12 cellular contexts compared by ENCODE assay signal in genomic region chr16:3467920-3468319, GRCh38. TPM values are rescaled to one million over a fixed set of nuclear protein-coding genes. Genes with fewer than 3 reads are reported as not detected.
DNase-seq lines count a peak whose midpoint lies in the region; ATAC-seq and TF ChIP-seq lines count a peak whose summit lies in the region.
"Had no signal": no experiment of that assay in that cellular context is flagged by ENCODE, and none has a peak within 500 bp of the region (broad histone marks: within the 10 kb centered on the region; RNA-seq: fewer than 3 reads in every experiment).

No MANE protein-coding gene starts in this region.

- H3K4me1 ChIP-seq in adipocyte (ENCODE audit: control insufficient read depth, insufficient read depth, low read length) (peaks cover 4% of the 10 kb centered on the region), iPS-18a (ENCODE audit: control insufficient read depth, low read depth, low read length) (peaks cover 6% of the 10 kb centered on the region)

- H3K27me3 ChIP-seq in adipocyte (replicated peaks; ENCODE audit: control insufficient read depth, insufficient read depth, low read length): no peaks in the 10 kb centered on the region
- H3K27me3 ChIP-seq in iPS-18a (ENCODE audit: control insufficient read depth, insufficient read depth, low read length): no peaks in the 10 kb centered on the region

- intact Hi-C loops in activated T-helper 1 cell treated with anti-CD3 and anti-CD28 coated beads, Interleukin-12 subunit alpha, Interleukin-12 subunit beta, Interleukin-2, Interleukin-4 antibody, amounts not matched to agents 30 ng/mL and 10 ng/mL and 1 ng/mL, durations not matched to agents 14 hours and 24 hours and 36 hours (cut with micrococcal nuclease): no loop called here

- H3K27me3 Mint-ChIP-seq in HFFc6 (ENCODE audit: insufficient read depth): peaks cover 2% of the 10 kb centered on the region; the same call in 1 of the 2 replicates
- H3K27me3 Mint-ChIP-seq in activated T-helper 1 cell treated with anti-CD3 and anti-CD28 coated beads, Interleukin-12 subunit alpha, Interleukin-12 subunit beta, Interleukin-2, Interleukin-4 antibody, amounts not matched to agents 30 ng/mL and 10 ng/mL and 1 ng/mL, durations not matched to agents 14 hours and 24 hours and 36 hours (ENCODE audit: insufficient read depth): no peaks in the 10 kb centered on the region

- ATAC-seq in HG03135 (IDR thresholded peaks at IDR 0.05; ENCODE audit: unreplicated experiment): no peak

- DNase-seq in CD1c-positive myeloid dendritic cell (ENCODE audit: extremely low spot score) (peak; percentile 40), HFFc6 (peak; percentile 32), adipocyte (ENCODE audit: low read depth) (peak; percentile 9), NCI-H748 treated with DMSO at 0.1 percent for 48 hours (lab: John Stamatoyannopoulos, UW) (no peak), NCI-H774 (lab: John Stamatoyannopoulos, UW) (no peak)
- DNase-seq in activated T-helper 1 cell treated with anti-CD3 and anti-CD28 coated beads, Interleukin-12 subunit alpha, Interleukin-12 subunit beta, Interleukin-2, Interleukin-4 antibody, amounts not matched to agents 30 ng/mL and 10 ng/mL and 1 ng/mL, durations not matched to agents 14 hours and 24 hours and 36 hours (ENCODE audit: low spot score): no peak
- DNase-seq: foreskin melanocyte, NCI-H510A had no signal

- no peaks in the 10 kb centered on the region for H3K9me3 ChIP-seq in adipocyte (ENCODE audit: control insufficient read depth, low read length)
- no peaks in the 10 kb centered on the region for H3K9me3 ChIP-seq in iPS-18a (ENCODE audit: control insufficient read depth, low read depth, low read length)

- no peak for TF ChIP-seq CTCF in HFFc6 (IDR thresholded peaks at IDR 0.05)

- H3K4me3 ChIP-seq in adipocyte (ENCODE audit: low read length): no peak overlapping the region
- H3K4me3 ChIP-seq in iPS-18a (ENCODE audit: low read length): peak overlapping the region; percentile 21

- H3K9ac ChIP-seq in adipocyte (ENCODE audit: low read length) (no peak overlapping the region), iPS-18a (ENCODE audit: low read length) (no peak overlapping the region)

- H3K4me3 Mint-ChIP-seq in HFFc6: no peak overlapping the region
- H3K4me3 Mint-ChIP-seq in activated T-helper 1 cell treated with anti-CD3 and anti-CD28 coated beads, Interleukin-12 subunit alpha, Interleukin-12 subunit beta, Interleukin-2, Interleukin-4 antibody, amounts not matched to agents 30 ng/mL and 10 ng/mL and 1 ng/mL, durations not matched to agents 14 hours and 24 hours and 36 hours: no peak overlapping the region

- H3K36me3 ChIP-seq in adipocyte (ENCODE audit: control insufficient read depth, insufficient read depth, low read length, severe bottlenecking): peaks cover 12% of the 10 kb centered on the region
- peaks cover 7% of the 10 kb centered on the region for H3K36me3 ChIP-seq in iPS-18a (ENCODE audit: control insufficient read depth, low read depth, low read length)

- H3K4me1 Mint-ChIP-seq in HFFc6 (ENCODE audit: low read depth): peaks cover 28% of the 10 kb centered on the region
- H3K4me1 Mint-ChIP-seq in activated T-helper 1 cell treated with anti-CD3 and anti-CD28 coated beads, Interleukin-12 subunit alpha, Interleukin-12 subunit beta, Interleukin-2, Interleukin-4 antibody, amounts not matched to agents 30 ng/mL and 10 ng/mL and 1 ng/mL, durations not matched to agents 14 hours and 24 hours and 36 hours (ENCODE audit: low read depth): peaks cover 19% of the 10 kb centered on the region

- peak overlapping the region; percentile 8; the same call in 1 of the 2 replicates for H3K27ac Mint-ChIP-seq in HFFc6
- no peak overlapping the region for H3K27ac Mint-ChIP-seq in activated T-helper 1 cell treated with anti-CD3 and anti-CD28 coated beads, Interleukin-12 subunit alpha, Interleukin-12 subunit beta, Interleukin-2, Interleukin-4 antibody, amounts not matched to agents 30 ng/mL and 10 ng/mL and 1 ng/mL, durations not matched to agents 14 hours and 24 hours and 36 hours

- no peak overlapping the region for H3K27ac ChIP-seq in iPS-18a (ENCODE audit: low read length)

- H3K9me3 Mint-ChIP-seq in HFFc6: no peaks in the 10 kb centered on the region
- no peaks in the 10 kb centered on the region for H3K9me3 Mint-ChIP-seq in activated T-helper 1 cell treated with anti-CD3 and anti-CD28 coated beads, Interleukin-12 subunit alpha, Interleukin-12 subunit beta, Interleukin-2, Interleukin-4 antibody, amounts not matched to agents 30 ng/mL and 10 ng/mL and 1 ng/mL, durations not matched to agents 14 hours and 24 hours and 36 hours

- peaks cover 21% of the 10 kb centered on the region for H3K36me3 Mint-ChIP-seq in HFFc6 (ENCODE audit: low read depth)
- peaks cover 6% of the 10 kb centered on the region for H3K36me3 Mint-ChIP-seq in activated T-helper 1 cell treated with anti-CD3 and anti-CD28 coated beads, Interleukin-12 subunit alpha, Interleukin-12 subunit beta, Interleukin-2, Interleukin-4 antibody, amounts not matched to agents 30 ng/mL and 10 ng/mL and 1 ng/mL, durations not matched to agents 14 hours and 24 hours and 36 hours (ENCODE audit: low read depth)

RNA-seq across cellular contexts. Expression of gene NAA60, which starts 24.4 kb away (rescaled TPM):
- total RNA-seq in HFFc6 (2021; fragmentation: NEBNext Ultra II Directional; extraction: Animal tissue kit (Norgen Biotek cat#: 25700)): 10 to 100 TPM; 30.7 to 44.6 (median 34.6) TPM
- 35.4 and 38.3 TPM in 2 replicates for total RNA-seq in activated T-helper 1 cell treated with anti-CD3 and anti-CD28 coated beads, Interleukin-12 subunit alpha, Interleukin-12 subunit beta, Interleukin-2, Interleukin-4 antibody, amounts not matched to agents 30 ng/mL and 10 ng/mL and 1 ng/mL, durations not matched to agents 14 hours and 24 hours and 36 hours

RNA-seq across cellular contexts. Expression of gene ZNF597, which starts 24.6 kb away (rescaled TPM):
- 1 to 10 TPM; 1.6 to 2.3 (median 1.8) TPM for total RNA-seq in HFFc6 (2021; fragmentation: NEBNext Ultra II Directional; extraction: Animal tissue kit (Norgen Biotek cat#: 25700))
- 2.6 TPM in 2 replicates for total RNA-seq in activated T-helper 1 cell treated with anti-CD3 and anti-CD28 coated beads, Interleukin-12 subunit alpha, Interleukin-12 subunit beta, Interleukin-2, Interleukin-4 antibody, amounts not matched to agents 30 ng/mL and 10 ng/mL and 1 ng/mL, durations not matched to agents 14 hours and 24 hours and 36 hours

RNA-seq across cellular contexts. Expression of gene C16orf90, which starts 27.4 kb away (rescaled TPM):
- not detected for total RNA-seq in HFFc6 (2021; fragmentation: NEBNext Ultra II Directional; extraction: Animal tissue kit (Norgen Biotek cat#: 25700))
- not detected in 2 replicates for total RNA-seq in activated T-helper 1 cell treated with anti-CD3 and anti-CD28 coated beads, Interleukin-12 subunit alpha, Interleukin-12 subunit beta, Interleukin-2, Interleukin-4 antibody, amounts not matched to agents 30 ng/mL and 10 ng/mL and 1 ng/mL, durations not matched to agents 14 hours and 24 hours and 36 hours
- total RNA-seq: lung microvascular endothelial cell, skeletal muscle tissue had no signal

RNA-seq across cellular contexts. Expression of gene CLUAP1, which starts 32.9 kb away (rescaled TPM):
- 10 to 100 TPM; 22.8 to 28.5 (median 25.8) TPM for total RNA-seq in HFFc6 (2021; fragmentation: NEBNext Ultra II Directional; extraction: Animal tissue kit (Norgen Biotek cat#: 25700))
- 20.0 and 21.2 TPM in 2 replicates for total RNA-seq in activated T-helper 1 cell treated with anti-CD3 and anti-CD28 coated beads, Interleukin-12 subunit alpha, Interleukin-12 subunit beta, Interleukin-2, Interleukin-4 antibody, amounts not matched to agents 30 ng/mL and 10 ng/mL and 1 ng/mL, durations not matched to agents 14 hours and 24 hours and 36 hours

Comparison
In these comparisons a context has a peak if more than half of its experiments do, and no peak if none do; other contexts are left out.
1. DNase-seq: peak in CD1c-positive myeloid dendritic cell (single experiment), HFFc6 (single experiment) and adipocyte (single experiment); none in NCI-H748 treated with DMSO at 0.1 percent for 48 hours (single experiment), NCI-H774 (single experiment) and activated T-helper 1 cell treated with anti-CD3 and anti-CD28 coated beads, Interleukin-12 subunit alpha, Interleukin-12 subunit beta, Interleukin-2, Interleukin-4 antibody, amounts not matched to agents 30 ng/mL and 10 ng/mL and 1 ng/mL, durations not matched to agents 14 hours and 24 hours and 36 hours (single experiment).